8 cellular contexts compared by ENCODE assay signal in genomic region chr10:93821051-93821772, GRCh38.
DNase-seq lines count a peak whose midpoint lies in the region; ATAC-seq, FAIRE-seq and TF ChIP-seq lines count a peak whose summit lies in the region.

No MANE protein-coding gene starts in this region.

- H3K4me3 ChIP-seq in A549 (no peak overlapping the region), GM23338 (no peak overlapping the region), Peyer's patch (no peak overlapping the region), foreskin fibroblast (ENCODE audit: low read depth in 1 of 2, low read length in 2 of 2) (no peak overlapping the region), coronary artery (no peak overlapping the region)

- intact Hi-C loops in Calu3 (cut with micrococcal nuclease; ENCODE audit: unreplicated experiment): loop anchor here (2.0 to 10.0 kb wide), 3 partner anchors 36 to 624 kb away; no protein-coding TSS in a partner anchor

- DNase-seq in A549 (ENCODE audit: low read depth in 1 of 2, low spot score in 1 of 2): peak; percentile 10 to 61
- DNase-seq in GM23338 (ENCODE audit: low spot score): peak; percentile 70
- DNase-seq in Peyer's patch: no peak
- DNase-seq in foreskin fibroblast: peak in 1 of 2 donors; percentile 51
- DNase-seq in coronary artery (ENCODE audit: low spot score): no peak
- no peak for DNase-seq in 8988T
- DNase-seq in activated gamma-delta T cell (lab: John Stamatoyannopoulos, UW): no peak
- no peak for DNase-seq in Calu3

- H3K4me3 Mint-ChIP-seq in GM23338: no peak overlapping the region
- no peak overlapping the region for H3K4me3 Mint-ChIP-seq in Calu3 (ENCODE audit: low read depth, unreplicated experiment)

- peak; percentile 67 to 68; a peak in 4 of 6 replicates for ATAC-seq in A549
- peak; percentile 55 for ATAC-seq in GM23338

- H3K4me2 ChIP-seq in A549 (no peak overlapping the region), GM23338 (no peak overlapping the region)

- no peaks in the 10 kb centered on the region for H3K79me2 ChIP-seq in GM23338 (replicated peaks; ENCODE audit: insufficient read depth)

- no peaks in the 10 kb centered on the region for H3K4me1 ChIP-seq in A549
- peaks cover 2% of the 10 kb centered on the region for H3K4me1 ChIP-seq in GM23338 (ENCODE audit: insufficient read depth)
- H3K4me1 ChIP-seq in Peyer's patch: peaks cover 0 to 6% (median 0%) of the 10 kb centered on the region in 4 donors

- no peaks in the 10 kb centered on the region for H3K9me2 ChIP-seq in GM23338 (ENCODE audit: insufficient read depth)

- H3F3A ChIP-seq in GM23338 (replicated peaks; ENCODE audit: low read depth): no peaks in the 10 kb centered on the region

- H3K27ac Mint-ChIP-seq in GM23338 (no peak overlapping the region), Calu3 (ENCODE audit: unreplicated experiment) (no peak overlapping the region)

- H2AFZ ChIP-seq in GM23338: no peak overlapping the region

- H3K9me3 ChIP-seq in A549: peaks cover 6% of the 10 kb centered on the region; the same call in 1 of the 3 replicates
- no peaks in the 10 kb centered on the region for H3K9me3 ChIP-seq in Peyer's patch

- TF ChIP-seq RAD21 in A549 (conservative IDR thresholded peaks at IDR 0.05 in 1 of 2, IDR thresholded peaks at IDR 0.05 in 1 of 2): peak; percentile 77 to 79

- H4K20me1 ChIP-seq in GM23338 (replicated peaks; ENCODE audit: insufficient read depth): no peaks in the 10 kb centered on the region; the same call in 1 of the 2 replicates

- WGBS in A549 (ENCODE audit: missing lambda C conversion rate): 59% methylated on average over 4 of the region's 4 CpGs

- H3K9me3 Mint-ChIP-seq in GM23338: peaks cover 2% of the 10 kb centered on the region; the same call in 1 of the 3 replicates
- H3K9me3 Mint-ChIP-seq in Calu3 (ENCODE audit: low read depth, unreplicated experiment): no peaks in the 10 kb centered on the region

- H3K36me3 Mint-ChIP-seq in GM23338 (ENCODE audit: low read depth): no peaks in the 10 kb centered on the region
- H3K36me3 Mint-ChIP-seq in Calu3 (ENCODE audit: insufficient read depth, unreplicated experiment): peaks cover 3% of the 10 kb centered on the region

- BruUV-seq in Calu3 (replicated peaks; lab: Mats Ljungman, UMichigan): no TSS peak

- no peak for FAIRE-seq in A549 (lab: Jason Lieb, UNC)

- TF ChIP-seq CTCF in A549 (IDR thresholded peaks at IDR 0.05) (peak; percentile 58), GM23338 (conservative IDR thresholded peaks at IDR 0.05; ENCODE audit: low read depth in 2 of 2) (peak; percentile 65 to 86), Peyer's patch (IDR thresholded peaks at IDR 0.05) (peak in 4 of 6 experiments; percentile 30 to 91 (median 82)), foreskin fibroblast (IDR thresholded peaks at IDR 0.05; ENCODE audit: low read depth, low read length) (peak; percentile 26), coronary artery (IDR thresholded peaks at IDR 0.05) (no peak), Calu3 (IDR thresholded peaks at IDR 0.05; ENCODE audit: unreplicated experiment) (no peak)

- H3K36me3 ChIP-seq in GM23338 (ENCODE audit: insufficient read depth) (no peaks in the 10 kb centered on the region), Peyer's patch (no peaks in the 10 kb centered on the region)

- TF ChIP-seq POLR2A in A549 (IDR thresholded peaks at IDR 0.05; ENCODE audit: low read length): no peak
- TF ChIP-seq POLR2A in Peyer's patch (IDR thresholded peaks at IDR 0.05): no peak

- TF ChIP-seq EP300 in A549 (IDR thresholded peaks at IDR 0.05): no peak

- peaks cover 25% of the 10 kb centered on the region for H3K27me3 ChIP-seq in GM23338 (ENCODE audit: insufficient read depth)
- no peaks in the 10 kb centered on the region for H3K27me3 ChIP-seq in Peyer's patch

- H3K4me1 Mint-ChIP-seq in GM23338 (peaks cover 3% of the 10 kb centered on the region), Calu3 (ENCODE audit: low read depth, unreplicated experiment) (peaks cover 2% of the 10 kb centered on the region)

- POLR2A ChIA-PET in A549 (lab: Yijun Ruan, JAX): no interaction called here

- H3K27me3 Mint-ChIP-seq in GM23338 (ENCODE audit: insufficient read depth, low read depth, poor library complexity) (peaks cover 9% of the 10 kb centered on the region), Calu3 (ENCODE audit: unreplicated experiment) (peaks cover 64% of the 10 kb centered on the region)

- CTCF ChIA-PET in A549 (lab: Yijun Ruan, JAX) (interaction anchor here (0.7 to 2.0 kb wide), 13 partner anchors 9 to 602 kb away, joined by 3 to 10 read pairs (median 4); no protein-coding TSS in a partner anchor), Calu3 (lab: Charles Lee) (interaction anchor here (0.6 to 1.6 kb wide), 4 partner anchors 37 to 623 kb away, joined by 3 to 8 read pairs (median 4); no protein-coding TSS in a partner anchor)

- H3K27ac ChIP-seq in A549 (no peak overlapping the region), GM23338 (ENCODE audit: low read depth) (no peak overlapping the region), Peyer's patch (no peak overlapping the region), coronary artery (no peak overlapping the region)

TF ChIP-seq in A549, 52 proteins besides CTCF, POLR2A, EP300 and RAD21:
- TF ChIP-seq JUNB (IDR thresholded peaks at IDR 0.05) (no peak), PBX3 (IDR thresholded peaks at IDR 0.05) (no peak), POLR2AphosphoS2 (conservative IDR thresholded peaks at IDR 0.05; ENCODE audit: low read length) (no peak), NR3C1 (IDR thresholded peaks at IDR 0.05) (no peak), ESRRA (IDR thresholded peaks at IDR 0.05; ENCODE audit: borderline replicate concordance, low read length) (no peak), MYC (IDR thresholded peaks at IDR 0.05; ENCODE audit: borderline replicate concordance, low read length) (no peak), HMGXB4 (CRISPR knock-in tag; IDR thresholded peaks at IDR 0.05; ENCODE audit: borderline replicate concordance) (no peak), SMC3 (IDR thresholded peaks at IDR 0.05) (peak; percentile 53; the same call in 2 of the 3 replicates)

TF ChIP-seq in GM23338, 12 proteins besides CTCF, POLR2A, EP300 and RAD21 (continues in another document):
- no peak for TF ChIP-seq ZNF331 (CRISPR knock-in tag; IDR thresholded peaks at IDR 0.05; ENCODE audit: low read depth)
- no peak for TF ChIP-seq STAT1 (IDR thresholded peaks at IDR 0.05; ENCODE audit: unreplicated experiment)
- TF ChIP-seq ZNF114 (CRISPR knock-in tag; IDR thresholded peaks at IDR 0.05): no peak
- TF ChIP-seq POLR2AphosphoS5 (IDR thresholded peaks at IDR 0.05; ENCODE audit: low read depth): no peak
- no peak for TF ChIP-seq ETS1 (IDR thresholded peaks at IDR 0.05)
- TF ChIP-seq NANOG (IDR thresholded peaks at IDR 0.05; ENCODE audit: borderline replicate concordance): no peak

Comparison
In these comparisons a context has a peak if more than half of its experiments do, and no peak if none do; other contexts are left out.
1. DNase-seq: peak in A549 (2 of 2) and GM23338 (single experiment); none in Peyer's patch (0 of 3), coronary artery (single experiment), 8988T (single experiment), activated gamma-delta T cell (single experiment) and Calu3 (single experiment).
2. CTCF ChIP-seq: peak in A549 (single experiment), GM23338 (2 of 2), Peyer's patch (4 of 6) and foreskin fibroblast (single experiment); none in coronary artery (single experiment) and Calu3 (single experiment).